Comparison of ENCODE assay signal across 17 cellular contexts in genomic region chr2:113196839-113197238, GRCh38. TPM values are rescaled to one million over a fixed set of nuclear protein-coding genes. Genes with fewer than 3 reads are reported as not detected.
DNase-seq lines count a peak whose midpoint lies in the region; ATAC-seq and FAIRE-seq lines count a peak whose summit lies in the region.
"Had no signal": no experiment of that assay in that cellular context is flagged by ENCODE, and none has a peak within 500 bp of the region (broad histone marks: within the 10 kb centered on the region; RNA-seq: fewer than 3 reads in every experiment).

No MANE protein-coding gene starts in this region.

- DNase-seq in stimulated activated naive CD8-positive, alpha-beta T cell treated with anti-CD3 and anti-CD28 coated beads, Interleukin-15, Interleukin-2, amounts not matched to agents 100 U/mL and 50 U/mL, for 24 hours: no peak
- DNase-seq in activated naive CD4-positive, alpha-beta T cell treated with anti-CD3 and anti-CD28 coated beads, Interleukin-2, amount 50 U/mL, for 72 hours (ENCODE audit: low spot score in 2 of 2): no peak
- DNase-seq in naive thymus-derived CD8-positive, alpha-beta T cell: no peak
- DNase-seq in urothelium cell line (ENCODE audit: low spot score) (no peak), NCI-H446 treated with DMSO at 0.1 percent for 48 hours (lab: John Stamatoyannopoulos, UW) (no peak), left lobe of liver (ENCODE audit: low spot score) (no peak)
- DNase-seq: brain microvascular endothelial cell, dermis blood vessel endothelial cell, mesendoderm, NCI-H1092, occipital lobe, Right ventricle myocardium superior had no signal

- H3K27me3 Mint-ChIP-seq in stimulated activated naive CD8-positive, alpha-beta T cell treated with anti-CD3 and anti-CD28 coated beads, Interleukin-15, Interleukin-2, amounts not matched to agents 100 ng/mL and 50 ng/mL, for 24 hours: no peaks in the 10 kb centered on the region
- no peaks in the 10 kb centered on the region for H3K27me3 Mint-ChIP-seq in naive thymus-derived CD8-positive, alpha-beta T cell

- FAIRE-seq in urothelium cell line (lab: Jason Lieb, UNC): peak; percentile 27
- FAIRE-seq: frontal cortex, K562 had no signal

- H3K36me3 Mint-ChIP-seq in stimulated activated naive CD8-positive, alpha-beta T cell treated with anti-CD3 and anti-CD28 coated beads, Interleukin-15, Interleukin-2, amounts not matched to agents 100 ng/mL and 50 ng/mL, for 24 hours (ENCODE audit: low read depth): peaks cover 74% of the 10 kb centered on the region
- H3K36me3 Mint-ChIP-seq in activated naive CD4-positive, alpha-beta T cell treated with anti-CD3 and anti-CD28 coated beads, Interleukin-2, amount 50 U/mL, for 72 hours: peaks cover 0 to 40% of the 10 kb centered on the region in 2 donors
- H3K36me3 Mint-ChIP-seq in naive thymus-derived CD8-positive, alpha-beta T cell: peaks cover 0 to 86% (median 18%) of the 10 kb centered on the region in 3 donors

- peak overlapping the region; percentile 65 for H3K27ac Mint-ChIP-seq in stimulated activated naive CD8-positive, alpha-beta T cell treated with anti-CD3 and anti-CD28 coated beads, Interleukin-15, Interleukin-2, amounts not matched to agents 100 ng/mL and 50 ng/mL, for 24 hours
- peak overlapping the region; percentile 1 to 8 for H3K27ac Mint-ChIP-seq in activated naive CD4-positive, alpha-beta T cell treated with anti-CD3 and anti-CD28 coated beads, Interleukin-2, amount 50 U/mL, for 72 hours
- peak overlapping the region; percentile 3 to 96 (median 78) for H3K27ac Mint-ChIP-seq in naive thymus-derived CD8-positive, alpha-beta T cell

- POLR2A ChIA-PET in naive thymus-derived CD8-positive, alpha-beta T cell (lab: Charles Lee): interaction anchor here (0.9 to 7.8 kb wide), 9 partner anchors 9 to 212 kb away, joined by 3 to 80 read pairs (median 4); partner anchors contain the start of gene PSD4

- no peaks in the 10 kb centered on the region for H3K9me3 Mint-ChIP-seq in stimulated activated naive CD8-positive, alpha-beta T cell treated with anti-CD3 and anti-CD28 coated beads, Interleukin-15, Interleukin-2, amounts not matched to agents 100 ng/mL and 50 ng/mL, for 24 hours
- H3K9me3 Mint-ChIP-seq in activated naive CD4-positive, alpha-beta T cell treated with anti-CD3 and anti-CD28 coated beads, Interleukin-2, amount 50 U/mL, for 72 hours: no peaks in the 10 kb centered on the region
- H3K9me3 Mint-ChIP-seq in naive thymus-derived CD8-positive, alpha-beta T cell: no peaks in the 10 kb centered on the region

- ATAC-seq in stimulated activated naive CD8-positive, alpha-beta T cell treated with anti-CD3 and anti-CD28 coated beads, Interleukin-15, Interleukin-2, amounts not matched to agents 100 U/mL and 50 U/mL, for 24 hours: no peak
- no peak for ATAC-seq in activated naive CD4-positive, alpha-beta T cell treated with anti-CD3 and anti-CD28 coated beads, Interleukin-2, amount 50 U/mL, for 72 hours
- no peak for ATAC-seq in naive thymus-derived CD8-positive, alpha-beta T cell
- ATAC-seq in left lobe of liver (no peak), HG03439 (IDR thresholded peaks at IDR 0.05; ENCODE audit: unreplicated experiment) (no peak)
- ATAC-seq: K562, right lobe of liver had no signal

- no peak overlapping the region for H3K4me3 Mint-ChIP-seq in stimulated activated naive CD8-positive, alpha-beta T cell treated with anti-CD3 and anti-CD28 coated beads, Interleukin-15, Interleukin-2, amounts not matched to agents 100 ng/mL and 50 ng/mL, for 24 hours
- no peak overlapping the region for H3K4me3 Mint-ChIP-seq in naive thymus-derived CD8-positive, alpha-beta T cell

- H3K4me1 Mint-ChIP-seq in stimulated activated naive CD8-positive, alpha-beta T cell treated with anti-CD3 and anti-CD28 coated beads, Interleukin-15, Interleukin-2, amounts not matched to agents 100 ng/mL and 50 ng/mL, for 24 hours (ENCODE audit: low read depth): peaks cover 20% of the 10 kb centered on the region
- peaks cover 18 to 38% (median 26%) of the 10 kb centered on the region in 4 donors for H3K4me1 Mint-ChIP-seq in naive thymus-derived CD8-positive, alpha-beta T cell

RNA-seq across cellular contexts. Expression of gene PSD4, which starts 23.1 kb away (rescaled TPM):
- 100 to 1,000 TPM; 137 to 305 TPM for total RNA-seq in activated naive CD4-positive, alpha-beta T cell treated with anti-CD3 and anti-CD28 coated beads, Interleukin-2, amount 50 U/mL, for 72 hours
- total RNA-seq in naive thymus-derived CD8-positive, alpha-beta T cell: 100 to 1,000 TPM; 118 to 124 TPM
- 10 to 100 TPM; 22.8 to 44.1 (median 29.9) TPM for polyA plus RNA-seq in naive thymus-derived CD8-positive, alpha-beta T cell
- 60.3 TPM for total RNA-seq in left lobe of liver

Comparison
In these comparisons a context has a peak if more than half of its experiments do, and no peak if none do; other contexts are left out.
1. H3K27ac Mint-ChIP-seq: peak in every context shown above with its lines; median percentile 78 in naive thymus-derived CD8-positive, alpha-beta T cell; 65 in stimulated activated naive CD8-positive, alpha-beta T cell treated with anti-CD3 and anti-CD28 coated beads, Interleukin-15, Interleukin-2, amounts not matched to agents 100 ng/mL and 50 ng/mL, for 24 hours; 4 in activated naive CD4-positive, alpha-beta T cell treated with anti-CD3 and anti-CD28 coated beads, Interleukin-2, amount 50 U/mL, for 72 hours.